Comparison of ENCODE assay signal across 6 cellular contexts in the genomic region with DNA sequence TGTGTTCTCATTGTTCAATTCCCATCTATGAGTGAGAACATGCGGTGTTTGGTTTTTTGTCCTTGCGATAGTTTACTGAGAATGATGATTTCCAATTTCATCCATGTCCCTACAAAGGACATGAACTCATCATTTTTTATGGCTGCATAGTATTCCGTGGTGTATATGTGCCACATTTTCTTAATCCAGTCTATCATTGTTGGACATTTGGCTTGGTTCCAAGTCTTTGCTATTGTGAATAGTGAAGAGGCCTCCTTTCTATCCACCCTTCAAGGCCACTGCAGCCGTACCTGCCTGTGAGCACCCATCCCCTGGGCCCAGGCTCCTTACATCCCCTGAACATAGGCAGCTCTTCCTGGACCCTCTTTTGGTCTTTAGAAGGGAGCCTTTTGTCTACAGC.
A peak's percentile ranks its signal among the peaks of the same experiment; 100 is the strongest.
DNase-seq lines count a peak whose midpoint lies in the region; ATAC-seq, FAIRE-seq and TF ChIP-seq lines count a peak whose summit lies in the region.
"Not testable (repeated sequence)": the region's sequence is repeated elsewhere in the genome, so short reads cannot be mapped to it uniquely, and the experiment has no call there.

No MANE protein-coding gene starts in this region.

- TF ChIP-seq POLR2A in K562 (conservative IDR thresholded peaks at IDR 0.05); right lobe of liver (IDR thresholded peaks at IDR 0.05): not testable (repeated sequence)

- TF ChIP-seq CTCF in RWPE2 (IDR thresholded peaks at IDR 0.05; ENCODE audit: poor library complexity, severe bottlenecking); K562 (IDR thresholded peaks at IDR 0.05 in 2 of 3, conservative IDR thresholded peaks at IDR 0.05 in 1 of 3; ENCODE audit: insufficient read depth in 2 of 3, low read depth in 1 of 3, low read length in 3 of 3); endodermal cell (conservative IDR thresholded peaks at IDR 0.05); right lobe of liver (IDR thresholded peaks at IDR 0.05); upper lobe of right lung (IDR thresholded peaks at IDR 0.05): not testable (repeated sequence)

- TF ChIP-seq EP300 in K562 (IDR thresholded peaks at IDR 0.05; ENCODE audit: low read length), result not testable (repeated sequence)

- H3K27me3 Mint-ChIP-seq in endodermal cell (ENCODE audit: insufficient read depth), result not testable (repeated sequence)

- H3K27me3 ChIP-seq in RWPE2 (ENCODE audit: insufficient read depth, poor library complexity, severe bottlenecking) (peaks cover 29% of the 10 kb centered on the region), K562 (ENCODE audit: control insufficient read depth in 2 of 2, insufficient read depth in 2 of 2, low read length in 2 of 2) (peaks cover 10 to 51% of the 10 kb centered on the region in 2 experiments; a peak in 3 of 5 replicates), upper lobe of right lung (peaks cover 13% of the 10 kb centered on the region)
- H3K27me3 ChIP-seq in endodermal cell (ENCODE audit: control insufficient read depth, insufficient read depth, low read length, poor library complexity, severe bottlenecking); right lobe of liver: not testable (repeated sequence)

- H3K4me3 ChIP-seq in RWPE2 (ENCODE audit: severe bottlenecking); K562; endodermal cell (ENCODE audit: low read length); right lobe of liver; upper lobe of right lung: not testable (repeated sequence)

- H3K4me1 ChIP-seq in RWPE2 (ENCODE audit: insufficient read depth, poor library complexity, severe bottlenecking); K562 (replicated peaks in 1 of 2; ENCODE audit: control insufficient read depth in 2 of 2, insufficient read depth in 2 of 2, low read length in 2 of 2); right lobe of liver; upper lobe of right lung: not testable (repeated sequence)
- H3K4me1 ChIP-seq in endodermal cell (ENCODE audit: control insufficient read depth, insufficient read depth, low read length), result peaks cover 45% of the 10 kb centered on the region

- not testable (repeated sequence) for FAIRE-seq in K562 (lab: Jason Lieb, UNC)

- not testable (repeated sequence) for TF ChIP-seq RAD21 in K562 (CRISPR knock-in tag; conservative IDR thresholded peaks at IDR 0.05 in 1 of 2, IDR thresholded peaks at IDR 0.05 in 1 of 2)

- H3K9me3 Mint-ChIP-seq in endodermal cell, result not testable (repeated sequence)

- not testable (repeated sequence) for H3K4me3 Mint-ChIP-seq in endodermal cell

- not testable (repeated sequence) for H2AFZ ChIP-seq in K562 (ENCODE audit: low read depth, low read length)

- intact Hi-C loops in K562 (cut with micrococcal nuclease); right lobe of liver (cut with DNase I); posterior vena cava (cut with DNase I); upper lobe of right lung (cut with DNase I): not testable (repeated sequence)

- H3K36me3 ChIP-seq in RWPE2 (ENCODE audit: low read depth); K562 (ENCODE audit: control insufficient read depth, insufficient read depth, low read length); endodermal cell (ENCODE audit: control insufficient read depth, insufficient read depth, low read length); right lobe of liver; upper lobe of right lung: not testable (repeated sequence)

- not testable (repeated sequence) for H3K9me1 ChIP-seq in K562 (ENCODE audit: control insufficient read depth, insufficient read depth, low read length)

- H3K79me2 ChIP-seq in K562 (ENCODE audit: control insufficient read depth, insufficient read depth, low read length), result not testable (repeated sequence)

- H3K27ac Mint-ChIP-seq in endodermal cell, result not testable (repeated sequence)

- peaks cover 63% of the 10 kb centered on the region for H3K4me1 Mint-ChIP-seq in endodermal cell

- not testable (repeated sequence) for H3K4me2 ChIP-seq in K562 (ENCODE audit: insufficient read depth, low read length)

- CTCF ChIA-PET in K562 (lab: Yijun Ruan, JAX; ENCODE audit: low intra/inter-chr PET ratio), result not testable (repeated sequence)

- BruUV-seq in K562 (replicated peaks; lab: Mats Ljungman, UMichigan), result not testable (repeated sequence)

- H3K27ac ChIP-seq in RWPE2 (ENCODE audit: poor library complexity, severe bottlenecking); K562 (ENCODE audit: extremely low read depth, low read depth, low read length); endodermal cell (ENCODE audit: low read depth, low read length); right lobe of liver; upper lobe of right lung: not testable (repeated sequence)

- not testable (repeated sequence) for ATAC-seq in RWPE2 (ENCODE audit: low read depth); K562; right lobe of liver; upper lobe of right lung

- H3K36me3 Mint-ChIP-seq in endodermal cell (ENCODE audit: low read depth), result not testable (repeated sequence)

- in situ Hi-C loops in K562 (cut with MboI), result not testable (repeated sequence)

- DNase-seq in RWPE2 (ENCODE audit: low spot score) (peak; percentile 23), endodermal cell (peak; percentile 7), right lobe of liver (peak in 2 of 3 donors; percentile 11 to 23), posterior vena cava (ENCODE audit: low spot score) (peak; percentile 37), upper lobe of right lung (peak; percentile 22)
- not testable (repeated sequence) for DNase-seq in K562 (ENCODE audit: extremely low read depth in 1 of 4, low spot score in 3 of 4)

- 0% methylated on average over 1 of the region's 4 CpGs for WGBS in K562 (ENCODE audit: insufficient coverage, low coverage, missing lambda C conversion rate)
- WGBS in endodermal cell (ENCODE audit: insufficient coverage in 1 of 2, insufficient read length in 1 of 2), 2 experiments, result 100% methylated on average over 1 of the region's 4 CpGs
- 80% methylated on average over 1 of the region's 4 CpGs for WGBS in right lobe of liver (ENCODE audit: insufficient coverage, low coverage, low lambda C conversion rate, missing lambda C conversion rate)

- POLR2A ChIA-PET in K562 (lab: Yijun Ruan, JAX), result interaction anchor here (0.6 kb wide), 1 partner anchor 298 kb away, joined by 3 read pairs; no protein-coding TSS in a partner anchor

- H4K20me1 ChIP-seq in K562 (replicated peaks; ENCODE audit: control insufficient read depth, insufficient read depth, low read length), result 0 out of 2 replicates have a peak, but pooled peaks cover 12% of the 10 kb centered on the region

- not testable (repeated sequence) for H3K9me3 ChIP-seq in RWPE2 (ENCODE audit: severe bottlenecking); K562 (replicated peaks; ENCODE audit: control insufficient read depth, insufficient read depth, low read depth, low read length); endodermal cell (ENCODE audit: control insufficient read depth, low read length); right lobe of liver; upper lobe of right lung

- not testable (repeated sequence) for H3K9ac ChIP-seq in K562 (ENCODE audit: insufficient read depth in 1 of 2, low read depth in 2 of 2, low read length in 2 of 2); endodermal cell (ENCODE audit: extremely low read depth, low read length, poor library complexity, severe bottlenecking)

TF ChIP-seq in K562, 482 proteins besides CTCF, POLR2A, EP300 and RAD21:
- TF ChIP-seq NFIX (CRISPR knock-in tag; IDR thresholded peaks at IDR 0.05; ENCODE audit: low read depth) (peak; percentile 21; the same call in 1 of the 2 replicates), NFIC (IDR thresholded peaks at IDR 0.05) (peak; percentile 73)
